ENCODE assay signal across 12 cellular contexts in genomic region chr21:34635307-34635706, GRCh38. TPM values are rescaled to one million over a fixed set of nuclear protein-coding genes. Genes with fewer than 3 reads are reported as not detected.
A peak's percentile ranks its signal among the peaks of the same experiment; 100 is the strongest.
DNase-seq lines count a peak whose midpoint lies in the region; ATAC-seq and TF ChIP-seq lines count a peak whose summit lies in the region.
"Had no signal": no experiment of that assay in that cellular context is flagged by ENCODE, and none has a peak within 500 bp of the region (broad histone marks: within the 10 kb centered on the region; RNA-seq: fewer than 3 reads in every experiment).

No MANE protein-coding gene starts in this region.

- H3K4me2 ChIP-seq in KMS-11, result no peak overlapping the region

- TF ChIP-seq CTCF in right atrium auricular region (IDR thresholded peaks at IDR 0.05) (no peak), KMS-11 (conservative IDR thresholded peaks at IDR 0.05; ENCODE audit: low read depth, low read length) (peak; percentile 61), endodermal cell (conservative IDR thresholded peaks at IDR 0.05) (peak; percentile 72)

- H3K4me1 ChIP-seq in right atrium auricular region (no peaks in the 10 kb centered on the region), KMS-11 (ENCODE audit: low read depth, poor library complexity, severe bottlenecking) (peaks cover 18% of the 10 kb centered on the region), endodermal cell (ENCODE audit: control insufficient read depth, insufficient read depth, low read length) (no peaks in the 10 kb centered on the region)
- H3K4me1 ChIP-seq: uterus had no signal

- H3K36me3 ChIP-seq in right atrium auricular region, result no peaks in the 10 kb centered on the region
- H3K36me3 ChIP-seq in KMS-11 (ENCODE audit: insufficient read depth), result no peaks in the 10 kb centered on the region
- no peaks in the 10 kb centered on the region for H3K36me3 ChIP-seq in endodermal cell (ENCODE audit: control insufficient read depth, insufficient read depth, low read length)
- H3K36me3 ChIP-seq: uterus had no signal

- no peak overlapping the region for H3K4me3 Mint-ChIP-seq in endodermal cell

- H3K27ac ChIP-seq in right atrium auricular region (no peak overlapping the region), KMS-11 (no peak overlapping the region), endodermal cell (ENCODE audit: low read depth, low read length) (no peak overlapping the region)
- H3K27ac ChIP-seq: HL-60, uterus had no signal

- no peaks in the 10 kb centered on the region for H3K36me3 Mint-ChIP-seq in endodermal cell (ENCODE audit: low read depth)

- H3K9me3 Mint-ChIP-seq in endodermal cell, result no peaks in the 10 kb centered on the region

- 78 to 83% methylated on average over 3 of the region's 3 CpGs for WGBS in endodermal cell (ENCODE audit: insufficient coverage in 1 of 2, insufficient read length in 1 of 2), 2 experiments

- H3K27me3 ChIP-seq in right atrium auricular region, result no peaks in the 10 kb centered on the region
- no peaks in the 10 kb centered on the region for H3K27me3 ChIP-seq in KMS-11 (ENCODE audit: insufficient read depth, low read depth)
- peaks cover 11% of the 10 kb centered on the region for H3K27me3 ChIP-seq in endodermal cell (ENCODE audit: control insufficient read depth, insufficient read depth, low read length, poor library complexity, severe bottlenecking)
- H3K27me3 ChIP-seq: uterus had no signal

- ATAC-seq in stimulated activated naive CD8-positive, alpha-beta T cell treated with anti-CD3 and anti-CD28 coated beads, Interleukin-15, Interleukin-2, amounts not matched to agents 100 U/mL and 50 U/mL, for 24 hours, result no peak
- no peak for ATAC-seq in GM18868 (IDR thresholded peaks at IDR 0.05; ENCODE audit: unreplicated experiment)

- no peaks in the 10 kb centered on the region for H3K79me2 ChIP-seq in KMS-11 (ENCODE audit: insufficient read depth, low read depth)

- H3K9me3 ChIP-seq in right atrium auricular region, result no peaks in the 10 kb centered on the region
- no peaks in the 10 kb centered on the region for H3K9me3 ChIP-seq in endodermal cell (ENCODE audit: control insufficient read depth, low read length)
- H3K9me3 ChIP-seq: uterus had no signal

- H3K27me3 Mint-ChIP-seq in endodermal cell (ENCODE audit: insufficient read depth), result peaks cover 31% of the 10 kb centered on the region

- no peak overlapping the region for H2AFZ ChIP-seq in KMS-11 (ENCODE audit: low read depth)

- no peak overlapping the region for H3K27ac Mint-ChIP-seq in endodermal cell

- DNase-seq in right atrium auricular region (ENCODE audit: low spot score) (peak; percentile 23), cardiac septum (ENCODE audit: low spot score) (no peak), endodermal cell (peak; percentile 77), GOT3 (lab: John Stamatoyannopoulos, UW) (no peak), D341Med (ENCODE audit: low spot score) (no peak)
- peak; percentile 33 for DNase-seq in stimulated activated naive CD8-positive, alpha-beta T cell treated with anti-CD3 and anti-CD28 coated beads, Interleukin-15, Interleukin-2, amounts not matched to agents 100 U/mL and 50 U/mL, for 24 hours
- DNase-seq: amygdala, NCI-H2227 treated with DMSO at 0.1 percent for 48 hours, uterus had no signal

- intact Hi-C loops in cardiac septum (cut with DNase I), result no loop called here

- H3K9ac ChIP-seq in KMS-11, result no peak overlapping the region
- H3K9ac ChIP-seq in endodermal cell (ENCODE audit: extremely low read depth, low read length, poor library complexity, severe bottlenecking), result no peak overlapping the region

- no peaks in the 10 kb centered on the region for H3K4me1 Mint-ChIP-seq in endodermal cell

- no peaks in the 10 kb centered on the region for H4K20me1 ChIP-seq in KMS-11 (ENCODE audit: insufficient read depth)

- H3K4me3 ChIP-seq in right atrium auricular region (no peak overlapping the region), KMS-11 (IDR thresholded peaks at IDR 0.05; ENCODE audit: insufficient read depth, low read depth, low read length) (no peak overlapping the region), endodermal cell (ENCODE audit: low read length) (no peak overlapping the region)
- H3K4me3 ChIP-seq: uterus had no signal

RNA-seq across cellular contexts. Expression of gene RCAN1, which starts 20.4 kb away (rescaled TPM):
- 10 to 100 TPM; 26.1 to 38.0 TPM for total RNA-seq in right atrium auricular region
- 158 TPM for total RNA-seq in cardiac septum
- 1 to 10 TPM; 6.1 to 6.7 TPM for total RNA-seq in endodermal cell
- polyA plus RNA-seq in endodermal cell (2013, experiment 1 of 2), result 10.5 TPM
- polyA plus RNA-seq in endodermal cell (2013, experiment 2 of 2), result 10.7 TPM

RNA-seq across cellular contexts. Expression of gene CLIC6, which starts 33.5 kb away (rescaled TPM):
- 1 to 10 TPM; 5.1 to 7.0 TPM for total RNA-seq in right atrium auricular region
- 8.9 TPM for total RNA-seq in cardiac septum
- total RNA-seq in endodermal cell, result 1 to 10 TPM; 1.7 to 2.4 TPM
- 1.1 TPM for polyA plus RNA-seq in endodermal cell (2013, experiment 1 of 2)
- 1.2 TPM for polyA plus RNA-seq in endodermal cell (2013, experiment 2 of 2)

Comparison
In these comparisons a context has a peak if more than half of its experiments do, and no peak if none do; other contexts are left out.
1. DNase-seq: peak in right atrium auricular region (single experiment), endodermal cell (single experiment) and stimulated activated naive CD8-positive, alpha-beta T cell treated with anti-CD3 and anti-CD28 coated beads, Interleukin-15, Interleukin-2, amounts not matched to agents 100 U/mL and 50 U/mL, for 24 hours (single experiment); none in cardiac septum (single experiment), GOT3 (single experiment) and D341Med (single experiment).
2. CTCF ChIP-seq: peak in KMS-11 (single experiment) and endodermal cell (single experiment); none in right atrium auricular region (0 of 2).